15 cellular contexts compared by ENCODE assay signal in the genomic region with DNA sequence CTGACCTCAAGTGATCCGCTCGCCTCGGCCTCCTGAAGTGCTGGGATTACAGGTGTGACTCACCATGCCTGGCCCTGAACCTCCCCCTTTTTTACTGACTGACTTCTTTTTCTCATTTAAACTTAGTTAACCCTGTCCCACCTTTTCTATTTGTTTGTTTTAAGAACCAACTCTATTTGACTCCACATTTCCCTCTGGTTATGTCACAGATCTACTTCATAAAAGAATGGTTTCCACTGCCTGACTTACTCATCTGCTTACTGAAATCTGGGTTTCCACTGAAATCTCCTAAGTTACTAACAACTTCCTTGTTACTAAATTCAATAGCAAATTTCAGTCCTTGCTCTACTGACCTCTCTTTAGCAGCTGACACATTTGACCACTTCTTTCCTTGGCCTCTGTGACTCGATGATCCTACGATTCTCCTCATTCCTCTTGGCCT. TPM values are rescaled to one million over a fixed set of nuclear protein-coding genes. Genes with fewer than 3 reads are reported as not detected.
DNase-seq lines count a peak whose midpoint lies in the region; ATAC-seq, FAIRE-seq and TF ChIP-seq lines count a peak whose summit lies in the region.
"Had no signal": no experiment of that assay in that cellular context is flagged by ENCODE, and none has a peak within 500 bp of the region (broad histone marks: within the 10 kb centered on the region; RNA-seq: fewer than 3 reads in every experiment).

No MANE protein-coding gene starts in this region.

- peak in 1 of 2 donors; percentile 19 for DNase-seq in activated naive CD4-positive, alpha-beta T cell treated with anti-CD3 and anti-CD28 coated beads, Interleukin-2, amount 50 U/mL, for 72 hours (ENCODE audit: low spot score in 2 of 2)
- DNase-seq in activated naive CD4-positive, alpha-beta T cell treated with anti-CD3 and anti-CD28 coated beads, Interleukin-2, amount 50 U/mL, for 16 hours: no peak
- DNase-seq in RCC 7860 (ENCODE audit: low spot score) (peak; percentile 40), HepG2 (ENCODE audit: low spot score) (peak; percentile 4), upper lobe of right lung (no peak), SK-N-DZ (ENCODE audit: low spot score) (no peak), inferior parietal cortex (ENCODE audit: extremely low spot score) (no peak)
- DNase-seq: activated CD8-positive, alpha-beta memory T cell treated with anti-CD3 and anti-CD28 coated beads, Interleukin-2, amount 50 U/mL, for 48 hours; MM.1S; naive B cell had no signal

- POLR2A ChIA-PET in HepG2 (lab: Yijun Ruan, JAX): no interaction called here

- H3K9me3 Mint-ChIP-seq in activated naive CD4-positive, alpha-beta T cell treated with anti-CD3 and anti-CD28 coated beads, Interleukin-2, amount 50 U/mL, for 72 hours: no peaks in the 10 kb centered on the region
- H3K9me3 Mint-ChIP-seq: brain; naive B cell; T-helper 1 cell treated with Interleukin-12 subunit alpha and Interleukin-12 subunit beta and Interleukin-4 antibody, amounts not matched to agents 30 μg/mL and 1 μg/mL, for 36 hours had no signal

- H3K9me3 ChIP-seq in HepG2 (ENCODE audit: low read length): no peaks in the 10 kb centered on the region
- no peaks in the 10 kb centered on the region for H3K9me3 ChIP-seq in upper lobe of right lung

- WGBS in HepG2 (ENCODE audit: low lambda C conversion rate): 10% methylated on average over 5 of the region's 5 CpGs

- H3K36me3 ChIP-seq in HepG2 (replicated peaks in 1 of 2; ENCODE audit: control insufficient read depth in 1 of 2, insufficient read depth in 2 of 2, low read length in 2 of 2) (no peaks in the 10 kb centered on the region), upper lobe of right lung (no peaks in the 10 kb centered on the region)

- no peaks in the 10 kb centered on the region for H4K20me1 ChIP-seq in HepG2 (ENCODE audit: insufficient read depth, low read length)

- H3K27ac ChIP-seq in HepG2 (ENCODE audit: extremely low read length, insufficient read depth, low read length): no peak overlapping the region
- H3K27ac ChIP-seq in upper lobe of right lung: peak overlapping the region; percentile 25

- TF ChIP-seq EP300 in HepG2 (IDR thresholded peaks at IDR 0.05; ENCODE audit: low read depth in 2 of 2, low read length in 2 of 2) (no peak), HepG2 (CRISPR knock-in tag; IDR thresholded peaks at IDR 0.05; ENCODE audit: borderline replicate concordance) (no peak)

- TF ChIP-seq POLR2A in HepG2 (IDR thresholded peaks at IDR 0.05; ENCODE audit: insufficient read depth in 1 of 2, low read depth in 2 of 2, low read length in 2 of 2): no peak

- in situ Hi-C loops in HepG2 (cut with HindIII; ENCODE audit: extremely low pct_ligation_motif_present, low pct_unique_long_range_greater_than_20kb): no loop called here

- TF ChIP-seq CTCF in HepG2 (CRISPR knock-in tag; IDR thresholded peaks at IDR 0.05) (no peak), upper lobe of right lung (IDR thresholded peaks at IDR 0.05) (no peak)

- FAIRE-seq in RCC 7860 (lab: Jason Lieb, UNC) (no peak), HepG2 (lab: Jason Lieb, UNC) (no peak)
- FAIRE-seq: small intestine had no signal

- H3K36me3 Mint-ChIP-seq in activated naive CD4-positive, alpha-beta T cell treated with anti-CD3 and anti-CD28 coated beads, Interleukin-2, amount 50 U/mL, for 72 hours: no peaks in the 10 kb centered on the region
- H3K36me3 Mint-ChIP-seq: brain, naive B cell had no signal

- intact Hi-C loops in HepG2 (cut with micrococcal nuclease; ENCODE audit: unreplicated experiment) (no loop called here), upper lobe of right lung (cut with DNase I) (loop anchor here (10.0 kb wide), 1 partner anchor 277 kb away; no protein-coding TSS in a partner anchor)

- no peak overlapping the region for H2AFZ ChIP-seq in HepG2 (ENCODE audit: low read length)

- CTCF ChIA-PET in HepG2 (lab: Yijun Ruan, JAX; ENCODE audit: low intra/inter-chr PET ratio, low total read pairs): no interaction called here

- H3K4me1 ChIP-seq in HepG2 (ENCODE audit: insufficient read depth, low read length): no peaks in the 10 kb centered on the region
- peaks cover 7% of the 10 kb centered on the region for H3K4me1 ChIP-seq in upper lobe of right lung

- no peak overlapping the region for H3K27ac Mint-ChIP-seq in activated naive CD4-positive, alpha-beta T cell treated with anti-CD3 and anti-CD28 coated beads, Interleukin-2, amount 50 U/mL, for 72 hours
- H3K27ac Mint-ChIP-seq: brain; T-helper 1 cell treated with Interleukin-12 subunit alpha and Interleukin-12 subunit beta and Interleukin-4 antibody, amounts not matched to agents 30 μg/mL and 1 μg/mL, for 36 hours had no signal

- no TSS peak for BruUV-seq in HepG2 (replicated peaks; lab: Mats Ljungman, UMichigan)

- peak; percentile 83 to 84 for ATAC-seq in activated naive CD4-positive, alpha-beta T cell treated with anti-CD3 and anti-CD28 coated beads, Interleukin-2, amount 50 U/mL, for 72 hours
- ATAC-seq in HepG2 (no peak), upper lobe of right lung (peak; percentile 50), HG03342 (IDR thresholded peaks at IDR 0.05; ENCODE audit: unreplicated experiment) (no peak)

- no peak for TF ChIP-seq RAD21 in HepG2 (CRISPR knock-in tag; IDR thresholded peaks at IDR 0.05)

- no peak overlapping the region for H3K4me3 ChIP-seq in HepG2 (replicated peaks in 1 of 3; ENCODE audit: insufficient read depth in 1 of 3, low read depth in 2 of 3, low read length in 3 of 3)
- no peak overlapping the region for H3K4me3 ChIP-seq in upper lobe of right lung

- H3K4me2 ChIP-seq in HepG2 (ENCODE audit: low read depth, low read length): no peak overlapping the region

- H3K27me3 ChIP-seq in HepG2 (ENCODE audit: control insufficient read depth in 1 of 2, insufficient read depth in 2 of 2, low read length in 2 of 2) (no peaks in the 10 kb centered on the region; a peak in 1 of 5 replicates), upper lobe of right lung (no peaks in the 10 kb centered on the region)

- no peaks in the 10 kb centered on the region for H3K79me2 ChIP-seq in HepG2 (ENCODE audit: insufficient read depth, low read length)

- H3K9ac ChIP-seq in HepG2 (ENCODE audit: insufficient read depth, low read depth, low read length): no peak overlapping the region

TF ChIP-seq in HepG2, 621 proteins besides CTCF, POLR2A, EP300 and RAD21:
- peak; percentile 44; the same call in 1 of the 2 replicates for TF ChIP-seq ZNF816 (CRISPR knock-in tag; IDR thresholded peaks at IDR 0.05; ENCODE audit: borderline replicate concordance)
- TF ChIP-seq MLLT10 (CRISPR knock-in tag; IDR thresholded peaks at IDR 0.05): no peak
- TF ChIP-seq FOSL2 (CRISPR knock-in tag; IDR thresholded peaks at IDR 0.05): peak; percentile 67
TF ChIP-seq in HepG2: peak in this region for 2.

RNA-seq across cellular contexts. Expression of a gene that starts 28.0 kb away (rescaled TPM):
- under 1 TPM in 1 of 2 donors, not detected in 1; 0.19 TPM for total RNA-seq in activated naive CD4-positive, alpha-beta T cell treated with anti-CD3 and anti-CD28 coated beads, Interleukin-2, amount 50 U/mL, for 72 hours
- total RNA-seq in HepG2 (2016; rRNA removed; fragmentation: Illumina TruSeq; extraction: Trizol): not detected in 2 replicates
- total RNA-seq in HepG2 (2016; cell fraction: cytosol; rRNA removed; fragmentation: Illumina TruSeq; extraction: Trizol; ENCODE audit: low read depth): not detected in 2 replicates
- 0.09 and 0.10 TPM in 2 replicates for total RNA-seq in HepG2 (2016; cell fraction: insoluble cytoplasmic fraction; rRNA removed; fragmentation: Illumina TruSeq; extraction: Trizol)
- 0.09 TPM in 1 of 2 replicates, not detected in the other for total RNA-seq in HepG2 (2016; cell fraction: membrane; rRNA removed; fragmentation: Illumina TruSeq; extraction: Trizol)
- not detected in 2 replicates for total RNA-seq in HepG2 (2016; cell fraction: nucleus; rRNA removed; fragmentation: Illumina TruSeq; extraction: Trizol)
- polyA plus RNA-seq in HepG2 (2011; rRNA removed): 0.05 and 0.07 TPM in 2 replicates
- polyA plus RNA-seq in HepG2 (2011; cell fraction: cytosol; rRNA removed): 0.04 TPM in 2 replicates
- 0.05 and 0.14 TPM in 2 replicates for polyA plus RNA-seq in HepG2 (2011; cell fraction: nucleus; rRNA removed)
- 0.12 and 0.21 TPM in 2 replicates for polyA plus RNA-seq in HepG2 (2012)
- polyA plus RNA-seq in HepG2 (2016; cell fraction: cytosol; fragmentation: Illumina TruSeq; extraction: Trizol; ENCODE audit: low read depth): not detected in 2 replicates
- polyA plus RNA-seq in HepG2 (2016; cell fraction: insoluble cytoplasmic fraction; fragmentation: Illumina TruSeq; extraction: Trizol; ENCODE audit: low read depth): not detected in 2 replicates
- polyA plus RNA-seq in HepG2 (2016; cell fraction: membrane; fragmentation: Illumina TruSeq; extraction: Trizol; ENCODE audit: low read depth): not detected in 2 replicates
- polyA plus RNA-seq in HepG2 (2016; cell fraction: nucleus; fragmentation: Illumina TruSeq; extraction: Trizol; ENCODE audit: insufficient read depth, low read depth): not detected in 2 replicates
- 0.08 TPM in 1 of 2 replicates, not detected in the other for polyA minus RNA-seq in HepG2 (2011; rRNA and poly(A)+ RNA removed; ENCODE audit: low replicate concordance)
- not detected in 2 replicates for polyA minus RNA-seq in HepG2 (2011; cell fraction: cytosol; rRNA and poly(A)+ RNA removed)
- not detected in 2 replicates for polyA minus RNA-seq in HepG2 (2011; cell fraction: nucleus; rRNA and poly(A)+ RNA removed)
- total RNA-seq in upper lobe of right lung: 5.7 TPM
- 0.09 and 0.41 TPM in 2 replicates for polyA plus RNA-seq in SK-N-DZ (2014; cell fraction: cytosol; rRNA removed)
- polyA plus RNA-seq in SK-N-DZ (2014; cell fraction: nucleus; rRNA removed): 0.08 TPM in 1 of 2 replicates, not detected in the other
- polyA plus RNA-seq: fibroblast of lung had no signal

Comparison
In these comparisons a context has a peak if more than half of its experiments do, and no peak if none do; other contexts are left out.
1. ATAC-seq: peak in activated naive CD4-positive, alpha-beta T cell treated with anti-CD3 and anti-CD28 coated beads, Interleukin-2, amount 50 U/mL, for 72 hours (2 of 2) and upper lobe of right lung (single experiment); none in HepG2 (single experiment) and HG03342 (single experiment).
2. DNase-seq: peak in RCC 7860 (single experiment) and HepG2 (single experiment); none in activated naive CD4-positive, alpha-beta T cell treated with anti-CD3 and anti-CD28 coated beads, Interleukin-2, amount 50 U/mL, for 16 hours (single experiment), upper lobe of right lung (single experiment), SK-N-DZ (single experiment) and inferior parietal cortex (single experiment).